Comparison of ENCODE assay signal across 21 cellular contexts in the genomic region with DNA sequence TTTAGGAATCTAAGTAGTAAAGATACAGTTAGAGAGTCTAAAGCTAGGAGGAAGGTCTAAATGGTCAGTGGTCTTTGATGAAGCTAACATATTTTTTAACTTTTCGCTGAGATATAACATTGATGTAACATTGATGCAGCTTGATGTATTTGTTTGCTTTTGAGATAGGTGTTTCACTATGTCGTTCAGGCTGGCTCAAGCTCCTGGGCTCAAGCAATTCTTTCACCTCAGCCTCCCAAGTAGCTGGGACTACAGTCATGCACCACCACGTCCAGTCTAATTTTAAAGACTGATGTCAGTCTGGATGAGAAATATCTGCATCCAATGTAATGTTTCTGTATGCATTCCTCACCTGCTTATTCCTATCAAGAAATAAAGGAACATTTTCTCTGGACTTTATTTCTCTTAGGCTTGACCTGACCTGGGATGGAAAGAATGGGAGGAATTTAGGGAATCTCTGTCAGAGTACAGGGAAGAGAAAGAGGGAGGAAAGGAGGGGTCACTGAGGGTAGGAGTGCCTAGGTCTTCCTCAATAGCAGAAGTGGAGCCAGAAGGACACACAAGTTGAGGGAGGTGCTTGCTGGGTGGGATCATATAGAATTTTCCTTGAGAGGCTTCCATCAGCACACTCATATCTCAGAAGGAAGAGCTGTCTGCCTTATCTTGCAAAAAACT.
DNase-seq lines count a peak whose midpoint lies in the region; ATAC-seq and TF ChIP-seq lines count a peak whose summit lies in the region.
"Had no signal": no experiment of that assay in that cellular context is flagged by ENCODE, and none has a peak within 500 bp of the region (broad histone marks: within the 10 kb centered on the region; RNA-seq: fewer than 3 reads in every experiment).

No MANE protein-coding gene starts in this region.

- peak overlapping the region; percentile 67; the same call in 1 of the 2 replicates for H3K27ac ChIP-seq in GM23338 (ENCODE audit: low read depth)
- no peak overlapping the region for H3K27ac ChIP-seq in RWPE2 (ENCODE audit: poor library complexity, severe bottlenecking)
- H3K27ac ChIP-seq in hepatocyte, result no peak overlapping the region
- H3K27ac ChIP-seq: BLaER1, HL-60, RWPE1, SJCRH30 had no signal

- H3K4me3 Mint-ChIP-seq in GM23338, result no peak overlapping the region
- H3K4me3 Mint-ChIP-seq: CD8-positive, alpha-beta T cell had no signal

- peaks cover 12% of the 10 kb centered on the region; the same call in 1 of the 2 replicates for H3K9me2 ChIP-seq in GM23338 (ENCODE audit: insufficient read depth)
- no peaks in the 10 kb centered on the region for H3K9me2 ChIP-seq in hepatocyte (replicated peaks; ENCODE audit: insufficient read depth)

- no peaks in the 10 kb centered on the region for H3F3A ChIP-seq in GM23338 (replicated peaks; ENCODE audit: low read depth)

- H3K4me2 ChIP-seq in GM23338 (no peak overlapping the region), hepatocyte (no peak overlapping the region)
- H3K4me2 ChIP-seq: BLaER1 had no signal

- peak; percentile 98 for ATAC-seq in GM23338
- peak; percentile 31; the same call in 1 of the 3 replicates for ATAC-seq in RWPE2 (ENCODE audit: low read depth)
- ATAC-seq: CD8-positive, alpha-beta T cell; GM12878 had no signal

- in situ Hi-C loops in HAP-1 (cut with MboI; ENCODE audit: low sequenced_read_pairs), result no loop called here

- no peak overlapping the region for H3K27ac Mint-ChIP-seq in GM23338
- H3K27ac Mint-ChIP-seq: CD8-positive, alpha-beta T cell had no signal

- peaks cover 14% of the 10 kb centered on the region for H3K9me3 Mint-ChIP-seq in GM23338

- H3K4me1 Mint-ChIP-seq in GM23338, result peaks cover 11% of the 10 kb centered on the region

- 60% methylated on average over 3 of the region's 3 CpGs for WGBS in hepatocyte (ENCODE audit: low lambda C conversion rate, missing lambda C conversion rate)

- H3K4me3 ChIP-seq in GM23338 (no peak overlapping the region), RWPE2 (ENCODE audit: severe bottlenecking) (no peak overlapping the region), hepatocyte (no peak overlapping the region), HAP-1 (no peak overlapping the region)
- H3K4me3 ChIP-seq: BLaER1, GM12878, SJCRH30 had no signal

- TF ChIP-seq CTCF in GM23338 (conservative IDR thresholded peaks at IDR 0.05; ENCODE audit: low read depth in 2 of 2) (no peak), RWPE2 (IDR thresholded peaks at IDR 0.05; ENCODE audit: poor library complexity, severe bottlenecking) (no peak), hepatocyte (IDR thresholded peaks at IDR 0.05; ENCODE audit: poor library complexity) (no peak)

- DNase-seq in GM23338 (ENCODE audit: low spot score) (peak; percentile 74), RWPE2 (ENCODE audit: low spot score) (no peak), iPS-NIHi7 (ENCODE audit: extremely low spot score) (peak; percentile 67), renal cortical epithelial cell (ENCODE audit: low read depth) (peak; percentile 20), hepatocyte (ENCODE audit: low spot score) (no peak), HAP-1 (ENCODE audit: low spot score in 2 of 2) (no peak), COLO829 (ENCODE audit: low spot score) (no peak)
- DNase-seq: CD8-positive, alpha-beta T cell; DND-41; GDM1; KBM-7; MV-4-11; NCI-H1417; NCI-H2029; NCI-H2171; NCI-H446 treated with DMSO at 0.1 percent for 48 hours; SJCRH30 had no signal

- H3K79me2 ChIP-seq in GM23338 (replicated peaks; ENCODE audit: insufficient read depth) (no peaks in the 10 kb centered on the region), hepatocyte (no peaks in the 10 kb centered on the region)

- H3K4me1 ChIP-seq in GM23338 (ENCODE audit: insufficient read depth) (peaks cover 3% of the 10 kb centered on the region; the same call in 1 of the 2 replicates), RWPE2 (ENCODE audit: insufficient read depth, poor library complexity, severe bottlenecking) (peaks cover 5% of the 10 kb centered on the region), hepatocyte (ENCODE audit: insufficient read depth) (peaks cover 4% of the 10 kb centered on the region), HAP-1 (no peaks in the 10 kb centered on the region)
- H3K4me1 ChIP-seq: SJCRH30 had no signal

- no peaks in the 10 kb centered on the region for H4K20me1 ChIP-seq in GM23338 (replicated peaks; ENCODE audit: insufficient read depth)
- no peaks in the 10 kb centered on the region for H4K20me1 ChIP-seq in hepatocyte (ENCODE audit: insufficient read depth, poor library complexity, severe bottlenecking)
- H4K20me1 ChIP-seq: BLaER1 had no signal

- H3K36me3 Mint-ChIP-seq in GM23338 (ENCODE audit: low read depth), result peaks cover 10% of the 10 kb centered on the region; the same call in 2 of the 3 replicates
- H3K36me3 Mint-ChIP-seq: CD8-positive, alpha-beta T cell had no signal

- H3K36me3 ChIP-seq in GM23338 (ENCODE audit: insufficient read depth) (peaks cover 10% of the 10 kb centered on the region; the same call in 1 of the 2 replicates), RWPE2 (ENCODE audit: low read depth) (no peaks in the 10 kb centered on the region), hepatocyte (replicated peaks; ENCODE audit: insufficient read depth, low read depth) (no peaks in the 10 kb centered on the region), HAP-1 (replicated peaks) (no peaks in the 10 kb centered on the region)
- H3K36me3 ChIP-seq: BLaER1, SJCRH30 had no signal

- H3K9me3 ChIP-seq in RWPE2 (ENCODE audit: severe bottlenecking), result no peaks in the 10 kb centered on the region
- H3K9me3 ChIP-seq in hepatocyte (ENCODE audit: low read depth), result no peaks in the 10 kb centered on the region
- H3K9me3 ChIP-seq in HAP-1, result no peaks in the 10 kb centered on the region
- H3K9me3 ChIP-seq: SJCRH30 had no signal

- no peak overlapping the region for H2AFZ ChIP-seq in GM23338
- H2AFZ ChIP-seq in hepatocyte, result no peak overlapping the region

- H3K27me3 ChIP-seq in GM23338 (ENCODE audit: insufficient read depth) (no peaks in the 10 kb centered on the region), RWPE2 (ENCODE audit: insufficient read depth, poor library complexity, severe bottlenecking) (no peaks in the 10 kb centered on the region), hepatocyte (no peaks in the 10 kb centered on the region), HAP-1 (ENCODE audit: low read depth) (no peaks in the 10 kb centered on the region)
- H3K27me3 ChIP-seq: BLaER1, SJCRH30 had no signal

- H3K27me3 Mint-ChIP-seq in GM23338 (ENCODE audit: insufficient read depth, low read depth, poor library complexity), result peaks cover 7% of the 10 kb centered on the region

TF ChIP-seq in GM23338, 12 proteins besides CTCF, POLR2A, EP300 and RAD21 (continues in another document):
- TF ChIP-seq ZNF114 (CRISPR knock-in tag; IDR thresholded peaks at IDR 0.05), result no peak
- TF ChIP-seq ZNF331 (CRISPR knock-in tag; IDR thresholded peaks at IDR 0.05; ENCODE audit: low read depth), result no peak
- no peak for TF ChIP-seq POLR2AphosphoS5 (IDR thresholded peaks at IDR 0.05; ENCODE audit: low read depth)

Comparison
In these comparisons a context has a peak if more than half of its experiments do, and no peak if none do; other contexts are left out.
1. DNase-seq: peak in GM23338 (single experiment), iPS-NIHi7 (single experiment) and renal cortical epithelial cell (single experiment); none in RWPE2 (single experiment), hepatocyte (single experiment), HAP-1 (0 of 2) and COLO829 (single experiment).